14 cellular contexts compared by ENCODE assay signal in genomic region chr14:26773906-26774593, GRCh38.
A peak's percentile ranks its signal among the peaks of the same experiment; 100 is the strongest.
DNase-seq lines count a peak whose midpoint lies in the region; ATAC-seq and TF ChIP-seq lines count a peak whose summit lies in the region.
"Had no signal": no experiment of that assay in that cellular context is flagged by ENCODE, and none has a peak within 500 bp of the region (broad histone marks: within the 10 kb centered on the region; RNA-seq: fewer than 3 reads in every experiment).

No MANE protein-coding gene starts in this region.

- peaks cover 4% of the 10 kb centered on the region for H3K9me3 Mint-ChIP-seq in osteocyte (ENCODE audit: unreplicated experiment)
- peaks cover 0 to 2% (median 0%) of the 10 kb centered on the region in 7 donors for H3K9me3 Mint-ChIP-seq in CD14-positive monocyte
- H3K9me3 Mint-ChIP-seq: H9 had no signal

- H3K4me3 ChIP-seq in PC-3 (ENCODE audit: low read length) = no peak overlapping the region
- H3K4me3 ChIP-seq in epithelial cell of esophagus (ENCODE audit: low read length) = no peak overlapping the region
- H3K4me3 ChIP-seq in neural cell (ENCODE audit: low read length) = no peak overlapping the region

- peak overlapping the region; percentile 88 for H3K27ac ChIP-seq in PC-3 (ENCODE audit: low read length)
- peak overlapping the region; percentile 85 for H3K27ac ChIP-seq in neural cell (ENCODE audit: low read length)

- peak overlapping the region; percentile 64 for H3K9ac ChIP-seq in PC-3 (ENCODE audit: low read length)
- H3K9ac ChIP-seq in neural cell (ENCODE audit: low read length) = no peak overlapping the region

- POLR2A ChIA-PET in PC-3 (lab: Charles Lee; ENCODE audit: unreplicated experiment) = interaction anchor here (0.7 kb wide), 1 partner anchor 60 kb away, joined by 3 read pairs; no protein-coding TSS in a partner anchor

- DNase-seq in ACHN (peak; percentile 4), PC-3 (peak; percentile 80), epithelial cell of esophagus (ENCODE audit: low read depth) (peak; percentile 57), osteocyte (ENCODE audit: extremely low spot score, unreplicated experiment) (no peak), inferior parietal cortex (ENCODE audit: extremely low spot score) (no peak), CD14-positive monocyte (ENCODE audit: low spot score) (no peak)
- DNase-seq: BE2C; CD8-positive, alpha-beta T cell; H9; NCI-H1436 treated with DMSO at 0.1 percent for 48 hours; NCI-H2081 treated with DMSO at 0.1 percent for 48 hours; NCI-H2227 treated with DMSO at 0.1 percent for 48 hours; NCI-H526 treated with DMSO at 0.1 percent for 48 hours had no signal

- peak; percentile 77 for ATAC-seq in PC-3
- ATAC-seq: CD8-positive, alpha-beta T cell had no signal

- CTCF ChIA-PET in PC-3 (lab: Charles Lee) = interaction anchor here (0.6 kb wide), 1 partner anchor 29 kb away, joined by 3 read pairs; no protein-coding TSS in a partner anchor

- H3K36me3 Mint-ChIP-seq in osteocyte (ENCODE audit: unreplicated experiment) (no peaks in the 10 kb centered on the region), CD14-positive monocyte (no peaks in the 10 kb centered on the region)
- H3K36me3 Mint-ChIP-seq: CD8-positive, alpha-beta T cell had no signal

- no peaks in the 10 kb centered on the region for H3K27me3 Mint-ChIP-seq in osteocyte (ENCODE audit: unreplicated experiment)
- H3K27me3 Mint-ChIP-seq in CD14-positive monocyte (ENCODE audit: low read depth in 3 of 3) = no peaks in the 10 kb centered on the region

- intact Hi-C loops in PC-3 (cut with micrococcal nuclease) = loop anchor here (2.0 kb wide), 1 partner anchor 69 kb away; no protein-coding TSS in a partner anchor
- intact Hi-C loops in CD14-positive monocyte (cut with micrococcal nuclease) = no loop called here

- H3K27me3 ChIP-seq in PC-3 (ENCODE audit: low read length) = no peaks in the 10 kb centered on the region
- no peaks in the 10 kb centered on the region for H3K27me3 ChIP-seq in neural cell (ENCODE audit: insufficient read depth, low read depth, low read length)
- H3K27me3 ChIP-seq: BE2C had no signal

- no peak overlapping the region for H3K4me3 Mint-ChIP-seq in osteocyte (ENCODE audit: unreplicated experiment)
- no peak overlapping the region for H3K4me3 Mint-ChIP-seq in CD14-positive monocyte
- H3K4me3 Mint-ChIP-seq: CD8-positive, alpha-beta T cell; H9 had no signal

- no peak for TF ChIP-seq EP300 in neural cell (conservative IDR thresholded peaks at IDR 0.05; ENCODE audit: poor library complexity, severe bottlenecking)

- no peaks in the 10 kb centered on the region for H4K20me1 ChIP-seq in PC-3 (ENCODE audit: low read length)
- H4K20me1 ChIP-seq in neural cell (ENCODE audit: insufficient read depth) = no peaks in the 10 kb centered on the region

- in situ Hi-C loops in ACHN (cut with HindIII; ENCODE audit: low pct_ligation_motif_present, low pct_unique_long_range_greater_than_20kb, low sequenced_read_pairs) = no loop called here

- H3K9me2 ChIP-seq in PC-3 (replicated peaks; ENCODE audit: low read length) = no peaks in the 10 kb centered on the region
- H3K9me2 ChIP-seq in neural cell (ENCODE audit: insufficient read depth, low read length) = no peaks in the 10 kb centered on the region

- no peak for TF ChIP-seq CTCF in PC-3 (conservative IDR thresholded peaks at IDR 0.05; ENCODE audit: low read depth, low read length)
- no peak for TF ChIP-seq CTCF in epithelial cell of esophagus (IDR thresholded peaks at IDR 0.05; ENCODE audit: insufficient read depth, low read depth, low read length, missing control alignments)
- no peak for TF ChIP-seq CTCF in neural cell (IDR thresholded peaks at IDR 0.05; ENCODE audit: poor library complexity, severe bottlenecking)
- TF ChIP-seq CTCF in osteocyte (IDR thresholded peaks at IDR 0.05) = no peak
- no peak for TF ChIP-seq CTCF in CD14-positive monocyte (IDR thresholded peaks at IDR 0.05)

- no peaks in the 10 kb centered on the region for H3K4me1 Mint-ChIP-seq in osteocyte (ENCODE audit: unreplicated experiment)
- no peaks in the 10 kb centered on the region for H3K4me1 Mint-ChIP-seq in CD14-positive monocyte

- H2AFZ ChIP-seq in PC-3 (ENCODE audit: low read length) (peak overlapping the region; percentile 37), neural cell (ENCODE audit: low read depth, low read length) (no peak overlapping the region)

- H3K27ac Mint-ChIP-seq in osteocyte (ENCODE audit: unreplicated experiment) = no peak overlapping the region
- no peak overlapping the region for H3K27ac Mint-ChIP-seq in CD14-positive monocyte
- H3K27ac Mint-ChIP-seq: CD8-positive, alpha-beta T cell had no signal

- peaks cover 13% of the 10 kb centered on the region for H3F3A ChIP-seq in PC-3 (ENCODE audit: low read length, unreplicated experiment)
- peaks cover 7% of the 10 kb centered on the region for H3F3A ChIP-seq in neural cell (ENCODE audit: insufficient read depth, low read length, poor library complexity, severe bottlenecking)

- no TSS peak for BruUV-seq in PC-3 (replicated peaks; lab: Mats Ljungman, UMichigan)

- H3K79me2 ChIP-seq in PC-3 (ENCODE audit: low read length) (no peaks in the 10 kb centered on the region), neural cell (replicated peaks; ENCODE audit: insufficient read depth, low read length) (no peaks in the 10 kb centered on the region)

- peaks cover 38% of the 10 kb centered on the region for H3K4me1 ChIP-seq in PC-3 (ENCODE audit: insufficient read depth, low read length)
- H3K4me1 ChIP-seq: BE2C had no signal

- H3K4me2 ChIP-seq in PC-3 (ENCODE audit: low read length) = peak overlapping the region; percentile 77
- no peak overlapping the region for H3K4me2 ChIP-seq in neural cell (ENCODE audit: low read length)

- H3K9me3 ChIP-seq in PC-3 (ENCODE audit: low read length) (no peaks in the 10 kb centered on the region), neural cell (ENCODE audit: low read length) (no peaks in the 10 kb centered on the region)
- H3K9me3 ChIP-seq: BE2C had no signal

- H3K36me3 ChIP-seq in PC-3 (ENCODE audit: low read depth, low read length) (no peaks in the 10 kb centered on the region), neural cell (ENCODE audit: insufficient read depth, low read length) (no peaks in the 10 kb centered on the region)
- H3K36me3 ChIP-seq: BE2C had no signal

- TF ChIP-seq RAD21 in neural cell (conservative IDR thresholded peaks at IDR 0.05) = no peak

TF ChIP-seq in neural cell, 6 proteins besides CTCF, POLR2A, EP300 and RAD21:
- no peak for TF ChIP-seq SMC3 (conservative IDR thresholded peaks at IDR 0.05; ENCODE audit: poor library complexity)
- TF ChIP-seq TAF1 (IDR thresholded peaks at IDR 0.05; ENCODE audit: low read depth) = no peak
- no peak for TF ChIP-seq POLR2AphosphoS5 (IDR thresholded peaks at IDR 0.05)
- no peak for TF ChIP-seq REST (IDR thresholded peaks at IDR 0.05; ENCODE audit: borderline replicate concordance)
- no peak for TF ChIP-seq EZH2 (IDR thresholded peaks at IDR 0.05; ENCODE audit: borderline replicate concordance, insufficient read depth, low read length, poor library complexity, severe bottlenecking)
- no peak for TF ChIP-seq MXI1 (conservative IDR thresholded peaks at IDR 0.05; ENCODE audit: poor library complexity, severe bottlenecking)
TF ChIP-seq in neural cell: peak in this region for 0.

Comparison
In these comparisons a context has a peak if more than half of its experiments do, and no peak if none do; other contexts are left out.
1. DNase-seq: peak in ACHN (single experiment), PC-3 (single experiment) and epithelial cell of esophagus (single experiment); none in osteocyte (single experiment), inferior parietal cortex (single experiment) and CD14-positive monocyte (single experiment).